In genomic region chr6:25556516-25556915, GRCh38 we compare ENCODE assay signal across 8 cellular contexts.
DNase-seq lines count a peak whose midpoint lies in the region; ATAC-seq and TF ChIP-seq lines count a peak whose summit lies in the region.

No MANE protein-coding gene starts in this region.

- 32% methylated on average over 9 to 10 of the region's 10 CpGs for WGBS in endodermal cell (ENCODE audit: insufficient coverage in 1 of 2, insufficient read length in 1 of 2), 2 experiments

- no peaks in the 10 kb centered on the region for H3K27me3 ChIP-seq in CD8-positive, alpha-beta memory T cell (ENCODE audit: insufficient read depth, low read length, poor library complexity, severe bottlenecking)
- no peaks in the 10 kb centered on the region for H3K27me3 ChIP-seq in endodermal cell (ENCODE audit: control insufficient read depth, insufficient read depth, low read length, poor library complexity, severe bottlenecking)

- H3K27me3 Mint-ChIP-seq in CD8-positive, alpha-beta memory T cell, result peaks cover 0 to 3% of the 10 kb centered on the region in 2 donors
- H3K27me3 Mint-ChIP-seq in endodermal cell (ENCODE audit: insufficient read depth), result no peaks in the 10 kb centered on the region
- H3K27me3 Mint-ChIP-seq in mesothelial cell of epicardium (ENCODE audit: low read depth), result no peaks in the 10 kb centered on the region

- no peaks in the 10 kb centered on the region for H3K36me3 Mint-ChIP-seq in CD8-positive, alpha-beta memory T cell
- H3K36me3 Mint-ChIP-seq in endodermal cell (ENCODE audit: low read depth) (no peaks in the 10 kb centered on the region), mesothelial cell of epicardium (no peaks in the 10 kb centered on the region)

- H3K27ac ChIP-seq in CD8-positive, alpha-beta memory T cell (ENCODE audit: low read depth, low read length), result no peak overlapping the region
- no peak overlapping the region for H3K27ac ChIP-seq in endodermal cell (ENCODE audit: low read depth, low read length)

- H3K9ac ChIP-seq in endodermal cell (ENCODE audit: extremely low read depth, low read length, poor library complexity, severe bottlenecking), result no peak overlapping the region

- TF ChIP-seq CTCF in endodermal cell (conservative IDR thresholded peaks at IDR 0.05), result peak; percentile 94
- peak; percentile 80 for TF ChIP-seq CTCF in mesothelial cell of epicardium (IDR thresholded peaks at IDR 0.05; ENCODE audit: unreplicated experiment)

- no peak overlapping the region for H3K4me3 Mint-ChIP-seq in CD8-positive, alpha-beta memory T cell
- no peak overlapping the region for H3K4me3 Mint-ChIP-seq in endodermal cell
- H3K4me3 Mint-ChIP-seq in mesothelial cell of epicardium, result no peak overlapping the region

- POLR2A ChIA-PET in CD8-positive, alpha-beta memory T cell (lab: Charles Lee), result interaction anchor here (0.6 kb wide), 1 partner anchor 18 kb away, joined by 3 read pairs; no protein-coding TSS in a partner anchor

- H3K4me1 Mint-ChIP-seq in CD8-positive, alpha-beta memory T cell, result peaks cover 0 to 4% (median 3%) of the 10 kb centered on the region in 3 donors
- H3K4me1 Mint-ChIP-seq in endodermal cell, result peaks cover 18% of the 10 kb centered on the region
- H3K4me1 Mint-ChIP-seq in mesothelial cell of epicardium, result peaks cover 13% of the 10 kb centered on the region

- DNase-seq in CD8-positive, alpha-beta memory T cell, result peak; percentile 33 to 78 (median 52)
- DNase-seq in HK-2 (ENCODE audit: unreplicated experiment) (peak; percentile 66), NOMO-1 (lab: John Stamatoyannopoulos, UW; ENCODE audit: unreplicated experiment in 2 of 2) (peak; percentile 0 to 60), endodermal cell (peak; percentile 94), mesothelial cell of epicardium (ENCODE audit: low spot score in 2 of 2, unreplicated experiment in 2 of 2) (peak; percentile 56 to 85)
- DNase-seq in activated CD8-positive, alpha-beta memory T cell treated with anti-CD3 and anti-CD28 coated beads for 48 hours (ENCODE audit: low read depth in 2 of 3, low spot score in 2 of 3), result peak; percentile 10 to 61 (median 55)
- peak; percentile 47 to 56 for DNase-seq in stimulated activated CD8-positive, alpha-beta memory T cell treated with anti-CD3 and anti-CD28 coated beads, Interleukin-4, amount 100 ng/mL, for 1 hour (ENCODE audit: low read depth in 2 of 2, low spot score in 1 of 2)

- H3K9me3 ChIP-seq in CD8-positive, alpha-beta memory T cell (ENCODE audit: low read length), result no peaks in the 10 kb centered on the region
- no peaks in the 10 kb centered on the region for H3K9me3 ChIP-seq in endodermal cell (ENCODE audit: control insufficient read depth, low read length)

- H3K27ac Mint-ChIP-seq in CD8-positive, alpha-beta memory T cell, result no peak overlapping the region
- H3K27ac Mint-ChIP-seq in endodermal cell (no peak overlapping the region), mesothelial cell of epicardium (no peak overlapping the region)

- no peaks in the 10 kb centered on the region for H3K36me3 ChIP-seq in CD8-positive, alpha-beta memory T cell (ENCODE audit: insufficient read depth, low read length)
- H3K36me3 ChIP-seq in endodermal cell (ENCODE audit: control insufficient read depth, insufficient read depth, low read length), result peaks cover 5% of the 10 kb centered on the region

- H3K4me1 ChIP-seq in CD8-positive, alpha-beta memory T cell (ENCODE audit: insufficient read depth, low read length), result no peaks in the 10 kb centered on the region
- no peaks in the 10 kb centered on the region for H3K4me1 ChIP-seq in endodermal cell (ENCODE audit: control insufficient read depth, insufficient read depth, low read length)

- CTCF ChIA-PET in CD8-positive, alpha-beta memory T cell (lab: Charles Lee), result interaction anchor here (0.8 to 4.3 kb wide), 9 partner anchors 9 to 333 kb away, joined by 3 to 23 read pairs (median 5); partner anchors contain the start of gene CARMIL1

- ATAC-seq in HG03025 (IDR thresholded peaks at IDR 0.05; ENCODE audit: low FRiP score, unreplicated experiment), result no peak

- H3K4me3 ChIP-seq in CD8-positive, alpha-beta memory T cell (ENCODE audit: low read length), result no peak overlapping the region
- H3K4me3 ChIP-seq in endodermal cell (ENCODE audit: low read length), result no peak overlapping the region

- H3K9me3 Mint-ChIP-seq in CD8-positive, alpha-beta memory T cell, result no peaks in the 10 kb centered on the region
- H3K9me3 Mint-ChIP-seq in endodermal cell (no peaks in the 10 kb centered on the region), mesothelial cell of epicardium (no peaks in the 10 kb centered on the region)

Comparison
In these comparisons a context has a peak if more than half of its experiments do, and no peak if none do; other contexts are left out.
1. DNase-seq: peak in every context shown above with its lines; median percentile 94 in endodermal cell; 70 in mesothelial cell of epicardium; 66 in HK-2; 55 in activated CD8-positive, alpha-beta memory T cell treated with anti-CD3 and anti-CD28 coated beads for 48 hours; 52 in CD8-positive, alpha-beta memory T cell; 52 in stimulated activated CD8-positive, alpha-beta memory T cell treated with anti-CD3 and anti-CD28 coated beads, Interleukin-4, amount 100 ng/mL, for 1 hour; 30 in NOMO-1.